In the genomic region with DNA sequence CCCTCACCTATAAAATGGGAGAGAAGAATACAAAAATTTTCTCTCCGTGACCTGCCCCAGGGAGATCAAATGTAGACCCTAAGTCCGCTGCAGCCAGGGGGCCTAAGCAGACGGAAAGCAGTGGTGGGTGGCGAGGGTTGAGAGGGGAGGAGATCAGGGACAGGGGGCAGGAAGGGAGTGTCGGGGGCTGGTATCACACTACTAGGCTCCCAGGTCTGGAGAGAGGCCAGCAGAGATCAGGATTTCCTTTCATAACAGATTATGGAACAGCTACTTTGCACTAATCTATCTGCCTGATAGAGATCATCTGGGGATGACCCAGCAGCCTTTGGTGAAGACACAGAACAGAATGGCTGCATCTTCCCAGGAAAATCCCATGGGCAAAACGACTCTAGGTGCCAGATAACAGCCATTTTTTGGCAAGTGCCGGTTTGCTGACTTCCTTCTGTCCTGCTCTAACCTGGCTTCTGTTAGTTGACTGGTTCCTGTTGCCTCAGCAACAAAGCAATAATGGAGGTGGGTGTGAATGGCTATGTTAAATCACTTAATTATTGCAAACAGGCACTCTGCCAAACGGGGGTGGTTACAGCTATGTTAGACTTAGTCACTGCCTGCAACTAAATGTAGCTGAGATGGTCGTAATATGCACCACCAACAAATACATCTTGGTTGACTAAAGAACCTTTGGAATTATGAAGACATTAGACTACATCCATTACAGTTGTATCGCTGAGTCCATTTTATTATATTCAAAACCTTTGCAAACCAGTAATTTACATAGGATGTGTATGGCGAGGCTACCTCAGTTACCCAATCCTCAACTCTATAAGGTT, we compare ENCODE assay signal across 8 cellular contexts. TPM values are rescaled to one million over a fixed set of nuclear protein-coding genes. Genes with fewer than 3 reads are reported as not detected.
DNase-seq lines count a peak whose midpoint lies in the region; ATAC-seq and TF ChIP-seq lines count a peak whose summit lies in the region.

No MANE protein-coding gene starts in this region.

- no peak for ATAC-seq in GM19395 (IDR thresholded peaks at IDR 0.05; ENCODE audit: unreplicated experiment)

- H3K4ac ChIP-seq in mesenchymal stem cell (ENCODE audit: low read depth in 1 of 2, low read length in 2 of 2) = peak overlapping the region; percentile 85 to 94

- peak overlapping the region in 1 of 2 experiments; percentile 63 for H3K14ac ChIP-seq in mesenchymal stem cell (ENCODE audit: low read length in 2 of 2)

- H3K4me3 ChIP-seq in mesenchymal stem cell (ENCODE audit: insufficient read depth in 1 of 2, low read depth in 1 of 2, low read length in 2 of 2) = no peak overlapping the region
- H3K4me3 ChIP-seq in transverse colon = no peak overlapping the region

- no peak overlapping the region for H3K23ac ChIP-seq in mesenchymal stem cell (ENCODE audit: low read length in 2 of 2)

- H3K27ac Mint-ChIP-seq in T-helper 2 cell treated with Interferon-gamma antibody and Interleukin-4, amounts not matched to agents 5 μg/mL and 100 μg/mL, for 36 hours = peak overlapping the region; percentile 34

- no peaks in the 10 kb centered on the region for H3K79me1 ChIP-seq in mesenchymal stem cell (replicated peaks; ENCODE audit: low read length, poor library complexity, severe bottlenecking)

- in situ Hi-C loops in transverse colon (cut with MboI; ENCODE audit: low pct_ligation_motif_present in 1 of 4, low pct_unique_long_range_greater_than_20kb in 1 of 4, low sequenced_read_pairs in 3 of 4) = loop anchor here in 2 of 4 donors (10.0 to 25.0 kb wide), 2 partner anchors 111 to 119 kb away; a partner anchor contains a TSS

- no peak overlapping the region for H3K4me3 Mint-ChIP-seq in T-helper 2 cell treated with Interferon-gamma antibody and Interleukin-4, amounts not matched to agents 5 μg/mL and 100 μg/mL, for 36 hours

- H3K27me3 ChIP-seq in mesenchymal stem cell (ENCODE audit: control insufficient read depth in 1 of 2, insufficient read depth in 1 of 2, low read length in 2 of 2) = no peaks in the 10 kb centered on the region
- H3K27me3 ChIP-seq in transverse colon = no peaks in the 10 kb centered on the region

- peak overlapping the region; percentile 8 for H2AFZ ChIP-seq in mesenchymal stem cell (ENCODE audit: low read depth, low read length)

- peak overlapping the region; percentile 62 for H3K9ac ChIP-seq in mesenchymal stem cell (ENCODE audit: low read length)

- H2BK5ac ChIP-seq in mesenchymal stem cell (ENCODE audit: low read depth, low read length, poor library complexity, severe bottlenecking) = no peak overlapping the region

- H3K18ac ChIP-seq in mesenchymal stem cell (ENCODE audit: low read depth in 1 of 2, low read length in 2 of 2) = peak overlapping the region; percentile 93 to 97

- no peaks in the 10 kb centered on the region for H3K27me3 Mint-ChIP-seq in T-helper 2 cell treated with Interferon-gamma antibody and Interleukin-4, amounts not matched to agents 5 μg/mL and 100 μg/mL, for 36 hours (ENCODE audit: low read depth)

- H3K4me2 ChIP-seq in mesenchymal stem cell (ENCODE audit: low read length, poor library complexity, severe bottlenecking) = no peak overlapping the region

- H3K36me3 Mint-ChIP-seq in T-helper 2 cell treated with Interferon-gamma antibody and Interleukin-4, amounts not matched to agents 5 μg/mL and 100 μg/mL, for 36 hours (ENCODE audit: low read depth) = peaks cover 2% of the 10 kb centered on the region

- no peak for TF ChIP-seq POLR2A in transverse colon (IDR thresholded peaks at IDR 0.05)

- H2BK120ac ChIP-seq in mesenchymal stem cell (ENCODE audit: low read depth, low read length) = peak overlapping the region; percentile 29

- WGBS in mesenchymal stem cell = 52% methylated on average over 9 of the region's 11 CpGs
- WGBS in transverse colon (ENCODE audit: low coverage in 1 of 2), 2 donors = 30 to 31% methylated on average over 4 to 11 of the region's 11 CpGs

- DNase-seq in D341Med (ENCODE audit: low spot score) (peak; percentile 76), NCI-H1092 (lab: John Stamatoyannopoulos, UW) (peak; percentile 85), dermis microvascular lymphatic vessel endothelial cell (ENCODE audit: low read depth in 2 of 2) (peak; percentile 95 to 97), mesenchymal stem cell (peak; percentile 88), transverse colon (peak; percentile 80), DMS114 treated with DMSO at 0.1 percent for 48 hours (lab: John Stamatoyannopoulos, UW; ENCODE audit: unreplicated experiment) (no peak)
- peak; percentile 29 for DNase-seq in T-helper 2 cell treated with Interferon-gamma antibody and Interleukin-4, amounts not matched to agents 5 μg/mL and 100 μg/mL, for 36 hours (ENCODE audit: low spot score)

- intact Hi-C loops in transverse colon (cut with DNase I; ENCODE audit: low total_unique reads) = loop anchor here (2.0 kb wide), 1 partner anchor 83 kb away; no protein-coding TSS in a partner anchor

- peak overlapping the region; percentile 75 for H2BK15ac ChIP-seq in mesenchymal stem cell (ENCODE audit: low read depth, poor library complexity, severe bottlenecking)

- H4K91ac ChIP-seq in mesenchymal stem cell (ENCODE audit: low read length) = peak overlapping the region; percentile 84

- TF ChIP-seq CTCF in transverse colon (IDR thresholded peaks at IDR 0.05) = no peak

- H4K8ac ChIP-seq in mesenchymal stem cell (ENCODE audit: low read length) = peak overlapping the region; percentile 21

- H3K9me3 ChIP-seq in mesenchymal stem cell (ENCODE audit: control insufficient read depth, low read length) = no peaks in the 10 kb centered on the region
- no peaks in the 10 kb centered on the region for H3K9me3 ChIP-seq in transverse colon

- H3K36me3 ChIP-seq in mesenchymal stem cell (ENCODE audit: control insufficient read depth in 1 of 2, insufficient read depth in 2 of 2, low read depth in 1 of 2, low read length in 2 of 2) = no peaks in the 10 kb centered on the region
- H3K36me3 ChIP-seq in transverse colon = no peaks in the 10 kb centered on the region

- peaks cover 45% of the 10 kb centered on the region for H3K4me1 ChIP-seq in mesenchymal stem cell (ENCODE audit: control insufficient read depth, insufficient read depth, low read depth, low read length)
- peaks cover 44 to 81% (median 58%) of the 10 kb centered on the region in 4 donors for H3K4me1 ChIP-seq in transverse colon

- H3K4me1 Mint-ChIP-seq in T-helper 2 cell treated with Interferon-gamma antibody and Interleukin-4, amounts not matched to agents 5 μg/mL and 100 μg/mL, for 36 hours (ENCODE audit: low read depth) = peaks cover 67% of the 10 kb centered on the region

- no peaks in the 10 kb centered on the region for H3K9me3 Mint-ChIP-seq in T-helper 2 cell treated with Interferon-gamma antibody and Interleukin-4, amounts not matched to agents 5 μg/mL and 100 μg/mL, for 36 hours

- peak overlapping the region; percentile 66 for H2AK5ac ChIP-seq in mesenchymal stem cell (ENCODE audit: low read length, severe bottlenecking)

- TF ChIP-seq EP300 in transverse colon (IDR thresholded peaks at IDR 0.05; ENCODE audit: low read depth) = no peak

- H3K27ac ChIP-seq in mesenchymal stem cell (ENCODE audit: low read length, poor library complexity, severe bottlenecking) (no peak overlapping the region), transverse colon (peak overlapping the region; percentile 58 to 82 (median 76))

- peak overlapping the region; percentile 91 to 92 for H2BK12ac ChIP-seq in mesenchymal stem cell (ENCODE audit: low read length in 2 of 2)

RNA-seq across cellular contexts. Expression of a gene that starts 30.0 kb away (rescaled TPM):
- total RNA-seq in dermis microvascular lymphatic vessel endothelial cell (not detected in 2 replicates), transverse colon (100 to 1,000 TPM; 228 to 468 (median 363) TPM)
- not detected for polyA plus RNA-seq in mesenchymal stem cell (2013, experiment 1 of 2)
- not detected for polyA plus RNA-seq in mesenchymal stem cell (2013, experiment 2 of 2)

RNA-seq across cellular contexts. Expression of a gene that starts 52.9 kb away (rescaled TPM):
- total RNA-seq in dermis microvascular lymphatic vessel endothelial cell (39.4 and 61.2 TPM in 2 replicates), transverse colon (10 to 100 TPM in 3 of 4 donors, 1 to 10 TPM in 1; 8.2 to 34.1 (median 24.3) TPM)
- polyA plus RNA-seq in mesenchymal stem cell (2013, experiment 1 of 2) = 203 TPM
- polyA plus RNA-seq in mesenchymal stem cell (2013, experiment 2 of 2) = 207 TPM

Comparison
In these comparisons a context has a peak if more than half of its experiments do, and no peak if none do; other contexts are left out.
1. RNA of a gene that starts 30.0 kb away (total RNA-seq): 228 to 468 TPM in transverse colon; not detected in dermis microvascular lymphatic vessel endothelial cell; every median in the first group is over 100 times any median in the second.